In the genomic region with DNA sequence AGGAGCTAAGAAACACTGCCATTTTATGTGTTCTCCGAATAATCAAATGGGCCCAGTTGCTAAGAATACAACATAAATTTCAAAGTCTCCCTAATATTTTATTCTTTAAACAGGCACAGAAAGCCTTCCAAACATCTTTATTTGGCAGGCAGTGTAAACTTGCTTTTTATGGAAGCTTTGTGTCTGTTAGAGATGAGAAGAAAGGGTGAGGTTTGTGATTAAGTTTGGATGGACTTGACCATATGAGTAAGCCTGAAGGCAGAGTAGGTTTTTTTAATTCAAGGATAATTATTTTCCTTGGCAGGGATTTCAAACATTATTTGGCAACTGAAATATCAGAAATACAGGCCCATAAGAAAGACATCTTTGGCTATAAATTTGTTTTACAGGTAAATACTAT, we compare ENCODE assay signal across 20 cellular contexts.
DNase-seq lines count a peak whose midpoint lies in the region; ATAC-seq and TF ChIP-seq lines count a peak whose summit lies in the region.
"Had no signal": no experiment of that assay in that cellular context is flagged by ENCODE, and none has a peak within 500 bp of the region (broad histone marks: within the 10 kb centered on the region; RNA-seq: fewer than 3 reads in every experiment).

No MANE protein-coding gene starts in this region.

- no peak overlapping the region for H3K14ac ChIP-seq in neuronal stem cell (ENCODE audit: low read length)

- H3K9ac ChIP-seq in neuronal stem cell (ENCODE audit: low read depth, low read length, poor library complexity), result no peak overlapping the region

- H2BK15ac ChIP-seq in neuronal stem cell (ENCODE audit: low read length), result no peak overlapping the region

- no peaks in the 10 kb centered on the region for H3K27me3 Mint-ChIP-seq in CD8-positive, alpha-beta T cell (ENCODE audit: low read depth)
- no peaks in the 10 kb centered on the region for H3K27me3 Mint-ChIP-seq in activated CD4-positive, alpha-beta memory T cell treated with anti-CD3 and anti-CD28 coated beads, Interleukin-2, amount 10 ng/mL, durations not matched to agents 7 days and 5 days

- no peak overlapping the region for H2BK5ac ChIP-seq in neuronal stem cell (ENCODE audit: low read length)

- H3K9me3 ChIP-seq in A673 (ENCODE audit: low read depth, low read length, poor library complexity, severe bottlenecking), result no peaks in the 10 kb centered on the region
- no peaks in the 10 kb centered on the region for H3K9me3 ChIP-seq in CD8-positive, alpha-beta T cell (ENCODE audit: low read length)
- H3K9me3 ChIP-seq in neuronal stem cell (replicated peaks in 1 of 2; ENCODE audit: control insufficient read depth in 2 of 2, insufficient read depth in 1 of 2, low read depth in 1 of 2, low read length in 2 of 2), result no peaks in the 10 kb centered on the region
- H3K9me3 ChIP-seq: esophagus muscularis mucosa, SJSA1, thoracic aorta had no signal

- H3K4me1 Mint-ChIP-seq in CD8-positive, alpha-beta T cell (ENCODE audit: low read depth), result peaks cover 56% of the 10 kb centered on the region
- H3K4me1 Mint-ChIP-seq in activated CD4-positive, alpha-beta memory T cell treated with anti-CD3 and anti-CD28 coated beads, Interleukin-2, amount 10 ng/mL, durations not matched to agents 7 days and 5 days, result peaks cover 56% of the 10 kb centered on the region

- no peak overlapping the region for H2AK5ac ChIP-seq in neuronal stem cell (ENCODE audit: low read depth, low read length)

- H3K4me3 ChIP-seq in A673 (ENCODE audit: low read depth, low read length, poor library complexity, severe bottlenecking) (no peak overlapping the region), neuronal stem cell (ENCODE audit: low read length in 2 of 2) (no peak overlapping the region)
- no peak overlapping the region for H3K4me3 ChIP-seq in CD8-positive, alpha-beta T cell (ENCODE audit: low read depth, low read length)
- H3K4me3 ChIP-seq: dorsolateral prefrontal cortex, esophagus muscularis mucosa, SJSA1, thoracic aorta had no signal

- WGBS in neuronal stem cell (ENCODE audit: extremely low coverage in 2 of 2, insufficient read length in 2 of 2, insufficient replicate concordance in 1 of 2), 2 donors, result no CpG with 5 or more reads among the region's 1 CpG

- CTCF ChIA-PET in A673 (lab: Charles Lee), result no interaction called here
- CTCF ChIA-PET in CD8-positive, alpha-beta T cell (lab: Charles Lee), result interaction anchor here (0.6 kb wide), 1 partner anchor 8 kb away, joined by 4 read pairs; no protein-coding TSS in a partner anchor
- CTCF ChIA-PET in activated CD4-positive, alpha-beta memory T cell treated with anti-CD3 and anti-CD28 coated beads, Interleukin-2, amount 10 ng/mL, durations not matched to agents 7 days and 5 days (lab: Charles Lee), result interaction anchor here (1.2 kb wide), 1 partner anchor 202 kb away, joined by 3 read pairs; no protein-coding TSS in a partner anchor

- H3K4me3 Mint-ChIP-seq in CD8-positive, alpha-beta T cell, result no peak overlapping the region
- no peak overlapping the region for H3K4me3 Mint-ChIP-seq in activated CD4-positive, alpha-beta memory T cell treated with anti-CD3 and anti-CD28 coated beads, Interleukin-2, amount 10 ng/mL, durations not matched to agents 7 days and 5 days

- no peak overlapping the region for H2BK120ac ChIP-seq in neuronal stem cell (ENCODE audit: low read depth, low read length)

- no peaks in the 10 kb centered on the region for H3K79me1 ChIP-seq in neuronal stem cell (ENCODE audit: low read depth, low read length)

- H3K4me1 ChIP-seq in A673 (ENCODE audit: insufficient read depth, low read length, poor library complexity, severe bottlenecking) (peaks cover 35% of the 10 kb centered on the region), neuronal stem cell (ENCODE audit: control insufficient read depth in 2 of 2, insufficient read depth in 1 of 2, low read depth in 1 of 2, low read length in 2 of 2) (no peaks in the 10 kb centered on the region)
- peaks cover 41% of the 10 kb centered on the region for H3K4me1 ChIP-seq in CD8-positive, alpha-beta T cell (ENCODE audit: insufficient read depth, low read length)
- H3K4me1 ChIP-seq: SJSA1 had no signal

- H3K4me2 ChIP-seq in neuronal stem cell (ENCODE audit: insufficient read depth, low read length, poor library complexity, severe bottlenecking), result no peak overlapping the region

- TF ChIP-seq CTCF in A673 (conservative IDR thresholded peaks at IDR 0.05; ENCODE audit: low read depth, low read length), result no peak
- TF ChIP-seq CTCF in CD8-positive, alpha-beta T cell (IDR thresholded peaks at IDR 0.05), result no peak

- H2AFZ ChIP-seq in neuronal stem cell (ENCODE audit: low read length), result no peak overlapping the region

- POLR2A ChIA-PET in A673 (lab: Charles Lee; ENCODE audit: low non-redundant PET), result no interaction called here
- POLR2A ChIA-PET in CD8-positive, alpha-beta T cell (lab: Charles Lee), result interaction anchor here (1.2 to 1.4 kb wide), 2 partner anchors 9 to 30 kb away, joined by 3 to 4 read pairs; no protein-coding TSS in a partner anchor
- POLR2A ChIA-PET in activated CD4-positive, alpha-beta memory T cell treated with anti-CD3 and anti-CD28 coated beads, Interleukin-2, amount 10 ng/mL, durations not matched to agents 7 days and 5 days (lab: Charles Lee), result no interaction called here

- H3K27ac ChIP-seq in A673 (ENCODE audit: low read depth, low read length, poor library complexity, severe bottlenecking) (peak overlapping the region; percentile 74), neuronal stem cell (replicated peaks; ENCODE audit: low read length) (no peak overlapping the region)
- H3K27ac ChIP-seq in CD8-positive, alpha-beta T cell (ENCODE audit: low read depth, low read length), result peak overlapping the region; percentile 44
- H3K27ac ChIP-seq: dorsolateral prefrontal cortex, esophagus muscularis mucosa, SJSA1, thoracic aorta had no signal

- BruUV-seq in A673 (replicated peaks; lab: Mats Ljungman, UMichigan), result no TSS peak

- no peak overlapping the region for H3K23ac ChIP-seq in neuronal stem cell (ENCODE audit: low read depth, low read length, poor library complexity)

- H3K18ac ChIP-seq in neuronal stem cell (ENCODE audit: low read length), result no peak overlapping the region

- intact Hi-C loops in A673 (cut with micrococcal nuclease; ENCODE audit: unreplicated experiment) (no loop called here), Right ventricle myocardium superior (cut with DNase I) (no loop called here)
- intact Hi-C loops in CD8-positive, alpha-beta T cell (cut with DNase I, micrococcal nuclease), result loop anchor here (5.0 kb wide), 2 partner anchors 41 to 64 kb away; a partner anchor contains a TSS

- H3K9me3 Mint-ChIP-seq in CD8-positive, alpha-beta T cell, result no peaks in the 10 kb centered on the region
- H3K9me3 Mint-ChIP-seq in activated CD4-positive, alpha-beta memory T cell treated with anti-CD3 and anti-CD28 coated beads, Interleukin-2, amount 10 ng/mL, durations not matched to agents 7 days and 5 days, result no peaks in the 10 kb centered on the region

- H3K36me3 ChIP-seq in A673 (ENCODE audit: insufficient read depth, low read length, poor library complexity, severe bottlenecking) (peaks cover 51% of the 10 kb centered on the region), neuronal stem cell (replicated peaks in 1 of 2; ENCODE audit: control insufficient read depth in 2 of 2, insufficient read depth in 2 of 2, low read length in 2 of 2) (peaks cover 15 to 94% of the 10 kb centered on the region in 2 donors)
- H3K36me3 ChIP-seq in CD8-positive, alpha-beta T cell (ENCODE audit: insufficient read depth, low read length), result peaks cover 6% of the 10 kb centered on the region

- H3K4ac ChIP-seq in neuronal stem cell (ENCODE audit: low read length), result no peak overlapping the region

- H3K27me3 ChIP-seq in A673 (replicated peaks; ENCODE audit: insufficient read depth, low read depth, low read length, poor library complexity), result no peaks in the 10 kb centered on the region
- no peaks in the 10 kb centered on the region for H3K27me3 ChIP-seq in CD8-positive, alpha-beta T cell (ENCODE audit: insufficient read depth, low read length)
- H3K27me3 ChIP-seq in neuronal stem cell (ENCODE audit: control insufficient read depth in 3 of 3, insufficient read depth in 3 of 3, low read depth in 1 of 3, low read length in 3 of 3), result no peaks in the 10 kb centered on the region
- H3K27me3 ChIP-seq: dorsolateral prefrontal cortex, esophagus muscularis mucosa, SJSA1 had no signal

- peaks cover 78% of the 10 kb centered on the region for H3K36me3 Mint-ChIP-seq in CD8-positive, alpha-beta T cell
- peaks cover 81% of the 10 kb centered on the region for H3K36me3 Mint-ChIP-seq in activated CD4-positive, alpha-beta memory T cell treated with anti-CD3 and anti-CD28 coated beads, Interleukin-2, amount 10 ng/mL, durations not matched to agents 7 days and 5 days (ENCODE audit: low read depth)

- H2BK12ac ChIP-seq in neuronal stem cell (ENCODE audit: low read length), result no peak overlapping the region

- DNase-seq in A673 (ENCODE audit: low spot score), result no peak
- no peak for DNase-seq in CD8-positive, alpha-beta T cell
- no peak for DNase-seq in activated CD4-positive, alpha-beta memory T cell treated with anti-CD3 and anti-CD28 coated beads, Interleukin-2, amount 10 ng/mL, durations not matched to agents 7 days and 5 days
- peak; percentile 66 for DNase-seq in fibroblast of peridontal ligament (ENCODE audit: extremely low read depth)
- no peak for DNase-seq in epidermal melanocyte (ENCODE audit: insufficient read length, low spot score)
- no peak for DNase-seq in neuronal stem cell (ENCODE audit: low spot score)
- DNase-seq in Right ventricle myocardium superior, result no peak
- DNase-seq: activated CD4-positive, alpha-beta T cell treated with anti-CD3 and anti-CD28 coated beads, Interleukin-2, amount 50 U/mL, for 4 hours; activated effector memory CD4-positive, alpha-beta T cell treated with Interleukin-2 at 50 U/mL for 16 hours; dorsolateral prefrontal cortex; H7; left colon; NCI-H2081; NCI-H524 treated with DMSO at 0.1 percent for 48 hours; OCI-M1; stimulated activated CD4-positive, alpha-beta T cell treated with anti-CD3 and anti-CD28 coated beads, Interleukin-2, amount 100 ng/mL, for 48 hours had no signal

- no peak overlapping the region for H4K91ac ChIP-seq in neuronal stem cell (ENCODE audit: low read depth, low read length, poor library complexity)

- no peak for ATAC-seq in CD8-positive, alpha-beta T cell
- no peak for ATAC-seq in GM21528 (IDR thresholded peaks at IDR 0.05; ENCODE audit: low FRiP score, unreplicated experiment)
- no peak for ATAC-seq in Right ventricle myocardium superior (ENCODE audit: poor library complexity)

- no peak overlapping the region for H4K8ac ChIP-seq in neuronal stem cell (ENCODE audit: low read depth, low read length)

- peak overlapping the region; percentile 72 for H3K27ac Mint-ChIP-seq in CD8-positive, alpha-beta T cell
- peak overlapping the region; percentile 82 for H3K27ac Mint-ChIP-seq in activated CD4-positive, alpha-beta memory T cell treated with anti-CD3 and anti-CD28 coated beads, Interleukin-2, amount 10 ng/mL, durations not matched to agents 7 days and 5 days

Comparison
In these comparisons a context has a peak if more than half of its experiments do, and no peak if none do; other contexts are left out.
1. intact Hi-C loops: an anchor here in CD8-positive, alpha-beta T cell (5.0 kb wide); none called in A673 and Right ventricle myocardium superior.